14 cellular contexts compared by ENCODE assay signal in genomic region chr5:107604990-107605389, GRCh38.
DNase-seq lines count a peak whose midpoint lies in the region; ATAC-seq and TF ChIP-seq lines count a peak whose summit lies in the region.
"Had no signal": no experiment of that assay in that cellular context is flagged by ENCODE, and none has a peak within 500 bp of the region (broad histone marks: within the 10 kb centered on the region; RNA-seq: fewer than 3 reads in every experiment).

No MANE protein-coding gene starts in this region.

- H3K9me3 Mint-ChIP-seq in effector memory CD8-positive, alpha-beta T cell = no peaks in the 10 kb centered on the region
- H3K9me3 Mint-ChIP-seq in MCF 10A (ENCODE audit: unreplicated experiment) = no peaks in the 10 kb centered on the region
- H3K9me3 Mint-ChIP-seq: stimulated activated naive CD8-positive, alpha-beta T cell treated with anti-CD3 and anti-CD28 coated beads, Interleukin-15, Interleukin-2, amounts not matched to agents 100 ng/mL and 50 ng/mL, for 24 hours had no signal

- intact Hi-C loops in MCF 10A (cut with micrococcal nuclease) = no loop called here

- H3K36me3 Mint-ChIP-seq in effector memory CD8-positive, alpha-beta T cell (ENCODE audit: insufficient read depth) = no peaks in the 10 kb centered on the region
- H3K36me3 Mint-ChIP-seq in MCF 10A (ENCODE audit: insufficient read depth, unreplicated experiment) = peaks cover 3% of the 10 kb centered on the region

- in situ Hi-C loops in G401 (cut with HindIII; ENCODE audit: low sequenced_read_pairs) = no loop called here

- ATAC-seq in GM21423 (IDR thresholded peaks at IDR 0.05; ENCODE audit: unreplicated experiment) = peak; percentile 47
- peak; percentile 43 for ATAC-seq in effector memory CD8-positive, alpha-beta T cell (replicated peaks)
- ATAC-seq: gastrocnemius medialis, K562 had no signal

- CTCF ChIA-PET in MCF 10A (lab: Yijun Ruan, JAX) = interaction anchor here (1.4 kb wide), 1 partner anchor 33 kb away, joined by 5 read pairs; no protein-coding TSS in a partner anchor

- H3K4me1 Mint-ChIP-seq in effector memory CD8-positive, alpha-beta T cell (ENCODE audit: low read depth in 2 of 2) = peaks cover 3 to 5% of the 10 kb centered on the region in 2 donors
- H3K4me1 Mint-ChIP-seq in MCF 10A (ENCODE audit: insufficient read depth, unreplicated experiment) = peaks cover 40% of the 10 kb centered on the region

- POLR2A ChIA-PET in MCF 10A (lab: Yijun Ruan, JAX) = interaction anchor here (7.2 kb wide), 1 partner anchor 11 kb away, joined by 42 read pairs; no protein-coding TSS in a partner anchor

- peaks cover 14 to 37% of the 10 kb centered on the region in 2 donors for H3K27me3 Mint-ChIP-seq in effector memory CD8-positive, alpha-beta T cell
- no peaks in the 10 kb centered on the region for H3K27me3 Mint-ChIP-seq in MCF 10A (ENCODE audit: insufficient read depth, unreplicated experiment)

- H3K4me3 Mint-ChIP-seq in effector memory CD8-positive, alpha-beta T cell = no peak overlapping the region
- H3K4me3 Mint-ChIP-seq in MCF 10A (ENCODE audit: unreplicated experiment) = no peak overlapping the region
- H3K4me3 Mint-ChIP-seq: stimulated activated naive CD8-positive, alpha-beta T cell treated with anti-CD3 and anti-CD28 coated beads, Interleukin-15, Interleukin-2, amounts not matched to agents 100 ng/mL and 50 ng/mL, for 24 hours had no signal

- DNase-seq in AG09319 (ENCODE audit: extremely low read depth, low read depth) (peak; percentile 49), MV-4-11 (lab: John Stamatoyannopoulos, UW) (peak; percentile 30), G401 (ENCODE audit: low spot score) (no peak), epidermal melanocyte (ENCODE audit: insufficient read length, low spot score) (no peak), MCF 10A (ENCODE audit: unreplicated experiment) (no peak)
- DNase-seq in effector memory CD8-positive, alpha-beta T cell = no peak
- DNase-seq in activated T-cell treated with anti-CD3 and anti-CD28 coated beads, Interleukin-2, amount 50 U/mL, for 1 hour = no peak
- DNase-seq: activated CD4-positive, alpha-beta T cell treated with anti-CD3 and anti-CD28 coated beads for 4 hours; gastrocnemius medialis; NCI-H2029 treated with DMSO at 0.1 percent for 48 hours; OCI-M1 had no signal

- TF ChIP-seq CTCF in AG09319 (IDR thresholded peaks at IDR 0.05; ENCODE audit: low read depth, low read length) (no peak), MCF 10A (IDR thresholded peaks at IDR 0.05; ENCODE audit: unreplicated experiment) (no peak)

- BruUV-seq in MCF 10A (replicated peaks; lab: Mats Ljungman, UMichigan) = no TSS peak

- H3K27ac Mint-ChIP-seq in effector memory CD8-positive, alpha-beta T cell = no peak overlapping the region
- no peak overlapping the region for H3K27ac Mint-ChIP-seq in MCF 10A (ENCODE audit: low read depth, unreplicated experiment)
- H3K27ac Mint-ChIP-seq: stimulated activated naive CD8-positive, alpha-beta T cell treated with anti-CD3 and anti-CD28 coated beads, Interleukin-15, Interleukin-2, amounts not matched to agents 100 ng/mL and 50 ng/mL, for 24 hours had no signal

Comparison
In these comparisons a context has a peak if more than half of its experiments do, and no peak if none do; other contexts are left out.
1. DNase-seq: peak in AG09319 (single experiment) and MV-4-11 (single experiment); none in effector memory CD8-positive, alpha-beta T cell (0 of 3), G401 (single experiment), epidermal melanocyte (single experiment), MCF 10A (single experiment) and activated T-cell treated with anti-CD3 and anti-CD28 coated beads, Interleukin-2, amount 50 U/mL, for 1 hour (single experiment).